Comparison of ENCODE assay signal across 8 cellular contexts in the genomic region with DNA sequence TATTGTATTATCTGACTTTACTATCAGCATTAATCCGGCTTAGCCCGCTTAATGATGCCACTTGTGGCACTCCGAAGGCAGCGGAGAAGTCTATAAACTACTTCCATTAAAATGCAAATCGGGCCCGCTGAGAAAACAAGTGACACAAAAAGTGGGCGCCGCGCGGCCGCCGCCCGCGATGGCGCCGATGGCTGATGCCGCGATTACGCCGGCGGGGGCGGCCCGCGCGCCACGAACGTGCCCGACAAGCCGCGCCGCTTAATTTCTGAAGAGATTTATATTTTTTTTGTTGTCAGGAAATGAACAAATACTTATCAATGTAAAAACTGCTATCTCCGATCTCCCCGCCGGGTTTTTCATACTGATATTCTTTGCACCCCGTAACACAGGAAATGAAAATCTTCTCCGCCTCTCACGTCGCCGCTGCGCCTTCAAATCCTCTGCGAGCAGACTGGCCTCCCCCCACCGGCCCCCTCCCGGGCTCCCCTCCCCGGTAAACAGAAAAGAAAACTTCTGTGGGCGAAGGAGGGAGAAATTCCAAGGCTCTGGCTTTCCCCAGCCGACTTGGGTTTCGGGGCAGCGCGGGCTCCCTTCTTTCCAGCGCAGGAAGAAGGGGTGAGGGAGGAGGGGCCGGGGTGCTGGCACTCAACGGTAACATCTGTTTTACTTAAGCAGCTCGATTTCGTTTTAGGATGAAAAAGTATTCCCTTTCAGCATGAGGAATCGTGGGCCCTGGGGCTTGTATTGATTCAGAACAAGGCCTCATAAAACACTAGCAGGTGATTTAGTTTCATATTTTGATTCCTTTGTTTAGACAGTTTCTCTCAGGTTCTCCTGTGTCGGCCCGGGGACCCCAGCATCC.
DNase-seq lines count a peak whose midpoint lies in the region; ATAC-seq and TF ChIP-seq lines count a peak whose summit lies in the region.

No MANE protein-coding gene starts in this region.

- peaks cover 4% of the 10 kb centered on the region for H3K9me3 Mint-ChIP-seq in glutamatergic neuron (ENCODE audit: unreplicated experiment)

- DNase-seq in DMS53 treated with DMSO at 0.1 percent for 48 hours (lab: John Stamatoyannopoulos, UW; ENCODE audit: unreplicated experiment) (peak; percentile 33), NCI-H748 treated with DMSO at 0.1 percent for 48 hours (lab: John Stamatoyannopoulos, UW) (peak; percentile 45), glutamatergic neuron (peak; percentile 33), posterior cingulate gyrus (peak in 9 of 10 donors; percentile 26 to 91 (median 47)), tibial nerve (ENCODE audit: low spot score in 2 of 2) (peak in 1 of 2 donors; percentile 15)
- DNase-seq in activated effector memory CD4-positive, alpha-beta T cell treated with anti-CD3 and anti-CD28 coated beads, Interleukin-2, amount 50 U/mL, for 16 hours: peak; percentile 85

- TF ChIP-seq CTCF in glutamatergic neuron (IDR thresholded peaks at IDR 0.05; ENCODE audit: partially characterized antibody, unreplicated experiment): no peak
- no peak for TF ChIP-seq CTCF in tibial nerve (IDR thresholded peaks at IDR 0.05)

- TF ChIP-seq POLR2A in tibial nerve (IDR thresholded peaks at IDR 0.05): no peak

- peaks cover 12% of the 10 kb centered on the region for H3K4me1 Mint-ChIP-seq in glutamatergic neuron (ENCODE audit: low read depth, unreplicated experiment)

- TF ChIP-seq EP300 in tibial nerve (IDR thresholded peaks at IDR 0.05): no peak

- intact Hi-C loops in posterior cingulate gyrus (cut with DNase I): no loop called here

- peaks cover 0 to 16% of the 10 kb centered on the region in 2 donors for H3K27me3 ChIP-seq in tibial nerve

- peak; percentile 71 for ATAC-seq in GM21619 (IDR thresholded peaks at IDR 0.05; ENCODE audit: unreplicated experiment)
- no peak for ATAC-seq in HG03045 (IDR thresholded peaks at IDR 0.05; ENCODE audit: unreplicated experiment)

- H3K9me3 ChIP-seq in tibial nerve: peaks cover 0 to 2% (median 0%) of the 10 kb centered on the region in 4 donors

- H3K27me3 Mint-ChIP-seq in glutamatergic neuron (ENCODE audit: unreplicated experiment): peaks cover 3% of the 10 kb centered on the region

- H3K4me1 ChIP-seq in tibial nerve: peaks cover 0 to 16% (median 0%) of the 10 kb centered on the region in 4 donors

- H3K36me3 Mint-ChIP-seq in glutamatergic neuron (ENCODE audit: unreplicated experiment): no peaks in the 10 kb centered on the region

- peak overlapping the region; percentile 85 for H3K27ac Mint-ChIP-seq in glutamatergic neuron (ENCODE audit: unreplicated experiment)

- no peaks in the 10 kb centered on the region for H3K36me3 ChIP-seq in tibial nerve

- H3K4me3 ChIP-seq in tibial nerve: peak overlapping the region; percentile 25 to 62 (median 44)

- WGBS in tibial nerve, 2 donors: 2 to 3% methylated on average over 57 of the region's 57 CpGs

- peak overlapping the region; percentile 85 for H3K4me3 Mint-ChIP-seq in glutamatergic neuron (ENCODE audit: unreplicated experiment)

- H3K27ac ChIP-seq in tibial nerve: peak overlapping the region; percentile 16 to 81 (median 29)
